ENCODE assay signal across 26 cellular contexts in genomic region chr6:156741287-156742073, GRCh38. TPM values are rescaled to one million over a fixed set of nuclear protein-coding genes. Genes with fewer than 3 reads are reported as not detected.
DNase-seq lines count a peak whose midpoint lies in the region; ATAC-seq, FAIRE-seq and TF ChIP-seq lines count a peak whose summit lies in the region.
"Had no signal": no experiment of that assay in that cellular context is flagged by ENCODE, and none has a peak within 500 bp of the region (broad histone marks: within the 10 kb centered on the region; RNA-seq: fewer than 3 reads in every experiment).

No MANE protein-coding gene starts in this region.

- H3K4me3 Mint-ChIP-seq in activated CD4-positive, alpha-beta T cell treated with anti-CD3 and anti-CD28 coated beads for 36 hours = no peak overlapping the region
- H3K4me3 Mint-ChIP-seq: activated CD4-positive, alpha-beta T cell treated with anti-CD3 and anti-CD28 coated beads, Interleukin-2, amount 10 ng/mL, durations not matched to agents 7 days and 5 days; CD4-positive, alpha-beta memory T cell; type B pancreatic cell had no signal

- no peaks in the 10 kb centered on the region for H3K27me3 ChIP-seq in GM12878 (replicated peaks in 1 of 2; ENCODE audit: control insufficient read depth in 2 of 2, insufficient read depth in 2 of 2, low read length in 1 of 2)
- no peaks in the 10 kb centered on the region for H3K27me3 ChIP-seq in WERI-Rb-1 (ENCODE audit: insufficient read depth, low read depth, severe bottlenecking)
- H3K27me3 ChIP-seq: brain microvascular endothelial cell, heart right ventricle, neutrophil, Peyer's patch had no signal

- H3K36me3 Mint-ChIP-seq in activated CD4-positive, alpha-beta T cell treated with anti-CD3 and anti-CD28 coated beads for 36 hours (ENCODE audit: low read depth) = peaks cover 3% of the 10 kb centered on the region
- H3K36me3 Mint-ChIP-seq: type B pancreatic cell had no signal

- TF ChIP-seq CTCF in GM12878 (IDR thresholded peaks at IDR 0.05 in 2 of 3, conservative IDR thresholded peaks at IDR 0.05 in 1 of 3; ENCODE audit: control insufficient read depth in 2 of 3, extremely low read depth in 1 of 3, insufficient read depth in 1 of 3, low read depth in 3 of 3, low read length in 3 of 3) (no peak), foreskin fibroblast (IDR thresholded peaks at IDR 0.05; ENCODE audit: low read depth, low read length) (no peak), WERI-Rb-1 (IDR thresholded peaks at IDR 0.05; ENCODE audit: low read depth, low read length) (no peak)

- RAD21 ChIA-PET in GM12878 (lab: Charles Lee; ENCODE audit: unreplicated experiment) = no interaction called here

- POLR2A ChIA-PET in activated CD4-positive, alpha-beta T cell treated with anti-CD3 and anti-CD28 coated beads for 36 hours (lab: Charles Lee) = no interaction called here
- POLR2A ChIA-PET in GM12878 (lab: Charles Lee) = no interaction called here

- SMC1A ChIA-PET in GM12878 (lab: Charles Lee; ENCODE audit: uncharacterized antibody, unreplicated experiment) = interaction anchor here (0.6 to 2.0 kb wide), 4 partner anchors 12 to 98 kb away, joined by 3 to 23 read pairs (median 4); no protein-coding TSS in a partner anchor

- no peak overlapping the region for H3K4me2 ChIP-seq in GM12878 (ENCODE audit: control insufficient read depth, insufficient read depth)

- H3K27me3 Mint-ChIP-seq in activated CD4-positive, alpha-beta T cell treated with anti-CD3 and anti-CD28 coated beads for 36 hours = peaks cover 3% of the 10 kb centered on the region

- no peak for TF ChIP-seq POLR2A in GM12878 (IDR thresholded peaks at IDR 0.05; ENCODE audit: low read depth, low read length)

- H3K27ac ChIP-seq in GM12878 (ENCODE audit: control insufficient read depth, insufficient read depth) (no peak overlapping the region), WERI-Rb-1 (no peak overlapping the region)
- H3K27ac ChIP-seq: brain microvascular endothelial cell, epithelial cell of prostate, heart right ventricle, neutrophil, Peyer's patch, prostate gland had no signal

- peaks cover 11% of the 10 kb centered on the region for H3K9me3 ChIP-seq in GM12878 (replicated peaks; ENCODE audit: control insufficient read depth, insufficient read depth, low read length)
- no peaks in the 10 kb centered on the region for H3K9me3 ChIP-seq in WERI-Rb-1 (ENCODE audit: severe bottlenecking)
- H3K9me3 ChIP-seq: neutrophil, prostate gland had no signal

- H3K27ac Mint-ChIP-seq in activated CD4-positive, alpha-beta T cell treated with anti-CD3 and anti-CD28 coated beads for 36 hours = no peak overlapping the region
- H3K27ac Mint-ChIP-seq: activated CD4-positive, alpha-beta T cell treated with anti-CD3 and anti-CD28 coated beads, Interleukin-2, amount 10 ng/mL, durations not matched to agents 7 days and 5 days; CD4-positive, alpha-beta memory T cell; type B pancreatic cell had no signal

- TF ChIP-seq RAD21 in GM12878 (IDR thresholded peaks at IDR 0.05; ENCODE audit: insufficient read depth, low read depth, low read length) = no peak

- no peak overlapping the region for H3K9ac ChIP-seq in GM12878 (ENCODE audit: control insufficient read depth, insufficient read depth, low read length)

- H4K20me1 ChIP-seq in GM12878 (ENCODE audit: control insufficient read depth, insufficient read depth) = no peaks in the 10 kb centered on the region

- DNase-seq in activated CD4-positive, alpha-beta T cell treated with anti-CD3 and anti-CD28 coated beads for 36 hours = no peak
- no peak for DNase-seq in activated CD4-positive, alpha-beta T cell treated with anti-CD3 and anti-CD28 coated beads, Interleukin-2, amount 50 U/mL, for 4 hours
- DNase-seq in GM18507 (ENCODE audit: extremely low spot score, insufficient read length, low read depth) (no peak), GM12878 (ENCODE audit: low read depth, low spot score) (no peak), kidney glomerular epithelial cell (lab: John Stamatoyannopoulos, UW) (no peak), foreskin fibroblast (no peak), WERI-Rb-1 (no peak)
- DNase-seq: 8988T; activated CD4-positive, alpha-beta T cell treated with anti-CD3 and anti-CD28 coated beads, Interleukin-2, amount 10 ng/mL, durations not matched to agents 7 days and 5 days; activated gamma-delta T cell; brain microvascular endothelial cell; CD4-positive, alpha-beta memory T cell; DMS 273 treated with DMSO at 0.1 percent for 48 hours; effector CD4-positive, alpha-beta T cell; HCEC 1CT; heart right ventricle; NK-92 treated with Interleukin-12 subunit alpha and Interleukin-12 subunit beta, amount 100 ng/mL, for 24 hours; Peyer's patch; stimulated activated CD4-positive, alpha-beta T cell treated with anti-CD3 and anti-CD28 coated beads, Interleukin-15, amount 100 ng/mL, for 24 hours; T-helper 1 cell had no signal

- no peaks in the 10 kb centered on the region for H3K36me3 ChIP-seq in GM12878 (ENCODE audit: control insufficient read depth in 2 of 2, insufficient read depth in 2 of 2, low read length in 1 of 2)
- H3K36me3 ChIP-seq in WERI-Rb-1 = no peaks in the 10 kb centered on the region
- H3K36me3 ChIP-seq: brain microvascular endothelial cell, heart right ventricle, neutrophil, Peyer's patch, prostate gland had no signal

- CTCF ChIA-PET in activated CD4-positive, alpha-beta T cell treated with anti-CD3 and anti-CD28 coated beads for 36 hours (lab: Charles Lee) = no interaction called here
- CTCF ChIA-PET in GM12878 (lab: Yijun Ruan, JAX) = interaction anchor here (3.2 kb wide), 1 partner anchor 11 kb away, joined by 27 read pairs; no protein-coding TSS in a partner anchor

- peak; percentile 42 for FAIRE-seq in GM18507 (lab: Jason Lieb, UNC)
- no peak for FAIRE-seq in GM12878 (lab: Jason Lieb, UNC)
- FAIRE-seq: TTC549 had no signal

- no TSS peak for BruUV-seq in GM12878 (replicated peaks; lab: Mats Ljungman, UMichigan)

- H2AFZ ChIP-seq in GM12878 (ENCODE audit: control insufficient read depth, low read depth, low read length) = no peak overlapping the region

- no peaks in the 10 kb centered on the region for H3K4me1 Mint-ChIP-seq in activated CD4-positive, alpha-beta T cell treated with anti-CD3 and anti-CD28 coated beads for 36 hours
- H3K4me1 Mint-ChIP-seq: activated CD4-positive, alpha-beta T cell treated with anti-CD3 and anti-CD28 coated beads, Interleukin-2, amount 10 ng/mL, durations not matched to agents 7 days and 5 days; CD4-positive, alpha-beta memory T cell had no signal

- H3K4me3 ChIP-seq in GM12878 (no peak overlapping the region), foreskin fibroblast (ENCODE audit: low read depth in 1 of 2, low read length in 2 of 2) (no peak overlapping the region), WERI-Rb-1 (ENCODE audit: low read depth, low read length) (no peak overlapping the region)
- H3K4me3 ChIP-seq: heart right ventricle, Peyer's patch, prostate gland had no signal

- peaks cover 9% of the 10 kb centered on the region for H3K9me3 Mint-ChIP-seq in activated CD4-positive, alpha-beta T cell treated with anti-CD3 and anti-CD28 coated beads for 36 hours (ENCODE audit: low read depth)

- in situ Hi-C loops in GM12878 (cut with MboI) = no loop called here

- no peaks in the 10 kb centered on the region for H3K4me1 ChIP-seq in GM12878 (ENCODE audit: control insufficient read depth, insufficient read depth, low read length)
- H3K4me1 ChIP-seq: heart right ventricle, Peyer's patch, prostate gland had no signal

- TF ChIP-seq EP300 in GM12878 (IDR thresholded peaks at IDR 0.05; ENCODE audit: borderline replicate concordance in 1 of 2, control insufficient read depth in 1 of 2, low read depth in 2 of 2, low read length in 2 of 2) = no peak

- 95% methylated on average over 3 of the region's 3 CpGs for WGBS in GM12878 (ENCODE audit: insufficient coverage, insufficient replicate concordance, low lambda C conversion rate, missing lambda C conversion rate)

- no peaks in the 10 kb centered on the region for H3K79me2 ChIP-seq in GM12878 (ENCODE audit: control insufficient read depth, insufficient read depth, low read length)

- peak; percentile 93 for ATAC-seq in activated CD4-positive, alpha-beta T cell treated with anti-CD3 and anti-CD28 coated beads for 36 hours
- ATAC-seq in HG03571 (IDR thresholded peaks at IDR 0.05; ENCODE audit: unreplicated experiment) (peak; percentile 55), GM12878 (peak; percentile 72)
- ATAC-seq: heart right ventricle had no signal

- intact Hi-C loops in activated CD4-positive, alpha-beta T cell treated with anti-CD3 and anti-CD28 coated beads for 36 hours (cut with DNase I, micrococcal nuclease) = no loop called here
- intact Hi-C loops in GM12878 (cut with micrococcal nuclease; ENCODE audit: unreplicated experiment) = no loop called here

TF ChIP-seq in GM12878, 131 proteins besides CTCF, POLR2A, EP300 and RAD21 (continues in another document):
- no peak for TF ChIP-seq FOXK2 (IDR thresholded peaks at IDR 0.05)
- TF ChIP-seq STAT3 (IDR thresholded peaks at IDR 0.05; ENCODE audit: low read depth, low read length) = no peak
- TF ChIP-seq ZZZ3 (IDR thresholded peaks at IDR 0.05; ENCODE audit: control insufficient read depth, insufficient read length, low read depth) = no peak
- TF ChIP-seq NBN (IDR thresholded peaks at IDR 0.05) = no peak
- no peak for TF ChIP-seq HCFC1 (IDR thresholded peaks at IDR 0.05; ENCODE audit: low read length)
- no peak for TF ChIP-seq KDM1A (IDR thresholded peaks at IDR 0.05; ENCODE audit: borderline replicate concordance)
- no peak for TF ChIP-seq NR2F1 (conservative IDR thresholded peaks at IDR 0.05)
- TF ChIP-seq CBX3 (IDR thresholded peaks at IDR 0.05; ENCODE audit: borderline replicate concordance, low read depth) = no peak
- no peak for TF ChIP-seq SUPT20H (IDR thresholded peaks at IDR 0.05; ENCODE audit: borderline replicate concordance, control insufficient read depth, low read depth, low read length)

RNA-seq across cellular contexts. Expression of gene ARID1B, which starts 35.7 kb away (rescaled TPM):
- total RNA-seq in activated CD4-positive, alpha-beta T cell treated with anti-CD3 and anti-CD28 coated beads for 36 hours = 10 to 100 TPM; 42.2 to 53.6 TPM
- 1,061 and 1,083 TPM in 2 replicates for total RNA-seq in GM12878 (2013; cell fraction: nucleolus; rRNA removed)
- total RNA-seq in GM12878 (2014; rRNA removed) (68.0 and 68.8 TPM in 2 replicates), GM12878 (2014; rRNA removed; fragmentation: Illumina TruSeq; extraction: Trizol) (73.7 and 80.8 TPM in 2 replicates), GM12878 (2021) (116 and 133 TPM in 2 replicates)
- 28.7 TPM for polyA plus RNA-seq in GM12878 (2011; ENCODE audit: low read depth)
- polyA plus RNA-seq in GM12878 (2011; rRNA removed) (21.3 and 24.7 TPM in 2 replicates), GM12878 (2014; fragmentation: Illumina TruSeq; extraction: Trizol) (59.2 and 69.9 TPM in 2 replicates), GM12878 (2014; fragmentation: Nextera tagmentation; extraction: Ambion mirVana) (10 to 100 TPM; 37.7 to 73.9 TPM), GM12878 (2014; rRNA removed) (50.0 and 59.1 TPM in 2 replicates), GM12878 (2016; fragmentation: Nextera tagmentation; extraction: Ambion mirVana) (10 to 100 TPM; 32.4 to 39.1 TPM)
- 21.4 and 24.5 TPM in 2 replicates for polyA plus RNA-seq in GM12878 (2011; cell fraction: cytosol; rRNA removed)
- 69.4 and 82.0 TPM in 2 replicates for polyA plus RNA-seq in GM12878 (2011; cell fraction: nucleus; rRNA removed)
- 43.0 and 45.3 TPM in 2 replicates for polyA plus RNA-seq in GM12878 (2012)
- polyA minus RNA-seq in GM12878 (2011; rRNA and poly(A)+ RNA removed) = 124 and 158 TPM in 2 replicates
- 32.6 and 38.9 TPM in 2 replicates for polyA minus RNA-seq in GM12878 (2011; cell fraction: cytosol; rRNA and poly(A)+ RNA removed)
- polyA minus RNA-seq in GM12878 (2011; cell fraction: nucleus; rRNA and poly(A)+ RNA removed) = 206 and 401 TPM in 2 replicates
